In the genomic region with DNA sequence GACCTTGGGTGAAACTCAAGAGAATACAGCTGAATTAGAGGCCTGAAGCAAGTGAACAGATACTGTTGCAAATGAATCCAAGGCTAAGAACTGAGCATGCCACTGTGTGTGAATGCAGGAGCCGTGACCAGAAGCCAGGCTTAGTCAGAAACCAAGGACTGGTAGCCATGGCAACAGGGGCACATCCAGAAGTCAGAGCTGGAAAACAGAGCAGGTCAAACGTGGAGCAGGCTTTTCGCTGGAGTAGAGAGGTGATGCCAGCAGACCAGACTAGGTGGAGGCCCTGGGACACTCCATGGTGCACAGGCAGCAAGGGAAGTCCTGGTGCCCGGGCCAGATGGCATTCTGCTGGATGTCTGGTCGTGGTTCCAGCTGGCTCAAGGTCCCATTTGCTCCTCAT, we compare ENCODE assay signal across 10 cellular contexts.
DNase-seq lines count a peak whose midpoint lies in the region; ATAC-seq and TF ChIP-seq lines count a peak whose summit lies in the region.
"Had no signal": no experiment of that assay in that cellular context is flagged by ENCODE, and none has a peak within 500 bp of the region (broad histone marks: within the 10 kb centered on the region; RNA-seq: fewer than 3 reads in every experiment).

No MANE protein-coding gene starts in this region.

- peaks cover 2% of the 10 kb centered on the region for H3K27me3 Mint-ChIP-seq in glutamatergic neuron (ENCODE audit: unreplicated experiment)
- no peaks in the 10 kb centered on the region for H3K27me3 Mint-ChIP-seq in effector memory CD8-positive, alpha-beta T cell

- H3K4me3 Mint-ChIP-seq in glutamatergic neuron (ENCODE audit: unreplicated experiment), result no peak overlapping the region
- H3K4me3 Mint-ChIP-seq in effector memory CD8-positive, alpha-beta T cell, result no peak overlapping the region

- H3K4me3 ChIP-seq in upper lobe of right lung (no peak overlapping the region), sigmoid colon (no peak overlapping the region)
- H3K4me3 ChIP-seq: BLaER1 treated with 17β-estradiol and CSF1 and Interleukin-3, amounts not matched to agents 10 nM and 100 nM had no signal

- WGBS in sigmoid colon, 2 donors, result 47 to 72% methylated on average over 5 of the region's 5 CpGs

- H3K36me3 ChIP-seq in upper lobe of right lung (no peaks in the 10 kb centered on the region), sigmoid colon (no peaks in the 10 kb centered on the region)
- H3K36me3 ChIP-seq: BLaER1 treated with 17β-estradiol and CSF1 and Interleukin-3, amounts not matched to agents 10 nM and 100 nM had no signal

- TF ChIP-seq POLR2A in sigmoid colon (IDR thresholded peaks at IDR 0.05), result no peak

- H3K27me3 ChIP-seq in upper lobe of right lung (no peaks in the 10 kb centered on the region), sigmoid colon (no peaks in the 10 kb centered on the region)
- H3K27me3 ChIP-seq: BLaER1 treated with 17β-estradiol and CSF1 and Interleukin-3, amounts not matched to agents 10 nM and 100 nM had no signal

- no peaks in the 10 kb centered on the region for H3K9me3 Mint-ChIP-seq in glutamatergic neuron (ENCODE audit: unreplicated experiment)
- peaks cover 2 to 6% of the 10 kb centered on the region in 2 donors for H3K9me3 Mint-ChIP-seq in effector memory CD8-positive, alpha-beta T cell

- H3K27ac ChIP-seq in upper lobe of right lung (no peak overlapping the region), sigmoid colon (no peak overlapping the region)
- H3K27ac ChIP-seq: BLaER1 treated with 17β-estradiol and CSF1 and Interleukin-3, amounts not matched to agents 10 nM and 100 nM; VCaP had no signal

- H3K27ac Mint-ChIP-seq in glutamatergic neuron (ENCODE audit: unreplicated experiment), result no peak overlapping the region
- H3K27ac Mint-ChIP-seq in effector memory CD8-positive, alpha-beta T cell, result no peak overlapping the region

- ATAC-seq in left ventricle myocardium superior (peak; percentile 50), SK-N-SH treated with all-trans-retinoic acid at 6 μM for 48 hours (peak; percentile 100), upper lobe of right lung (no peak), HG03460 (IDR thresholded peaks at IDR 0.05; ENCODE audit: unreplicated experiment) (no peak)
- ATAC-seq in effector memory CD8-positive, alpha-beta T cell (replicated peaks), result no peak

- no peak for TF ChIP-seq EP300 in sigmoid colon (IDR thresholded peaks at IDR 0.05)

- peaks cover 4% of the 10 kb centered on the region for H3K4me1 Mint-ChIP-seq in glutamatergic neuron (ENCODE audit: low read depth, unreplicated experiment)
- no peaks in the 10 kb centered on the region for H3K4me1 Mint-ChIP-seq in effector memory CD8-positive, alpha-beta T cell (ENCODE audit: low read depth in 2 of 2)

- H3K36me3 Mint-ChIP-seq in glutamatergic neuron (ENCODE audit: unreplicated experiment), result no peaks in the 10 kb centered on the region
- H3K36me3 Mint-ChIP-seq in effector memory CD8-positive, alpha-beta T cell (ENCODE audit: insufficient read depth), result no peaks in the 10 kb centered on the region

- intact Hi-C loops in left ventricle myocardium superior (cut with micrococcal nuclease), result no loop called here
- intact Hi-C loops in cardiac septum (cut with DNase I), result no loop called here
- intact Hi-C loops in upper lobe of right lung (cut with DNase I), result no loop called here
- intact Hi-C loops in sigmoid colon (cut with DNase I), result no loop called here

- no peak for DNase-seq in left ventricle myocardium superior
- no peak for DNase-seq in cardiac septum (ENCODE audit: low spot score)
- peak; percentile 26 for DNase-seq in glutamatergic neuron
- DNase-seq in upper lobe of right lung, result peak; percentile 38
- DNase-seq in sigmoid colon, result no peak
- DNase-seq in effector memory CD8-positive, alpha-beta T cell, result no peak

- H3K9me3 ChIP-seq in upper lobe of right lung (no peaks in the 10 kb centered on the region), sigmoid colon (no peaks in the 10 kb centered on the region)

- TF ChIP-seq CTCF in glutamatergic neuron (IDR thresholded peaks at IDR 0.05; ENCODE audit: partially characterized antibody, unreplicated experiment) (no peak), upper lobe of right lung (IDR thresholded peaks at IDR 0.05) (no peak), sigmoid colon (IDR thresholded peaks at IDR 0.05) (no peak)

- H3K4me1 ChIP-seq in upper lobe of right lung (no peaks in the 10 kb centered on the region), sigmoid colon (no peaks in the 10 kb centered on the region)

TF ChIP-seq in SK-N-SH treated with all-trans-retinoic acid at 6 μM for 48 hours, 23 proteins besides CTCF, POLR2A, EP300 and RAD21:
- no peak for TF ChIP-seq CSDC2 (CRISPR knock-in tag; IDR thresholded peaks at IDR 0.05)

Comparison
In these comparisons a context has a peak if more than half of its experiments do, and no peak if none do; other contexts are left out.
1. ATAC-seq: peak in left ventricle myocardium superior (single experiment) and SK-N-SH treated with all-trans-retinoic acid at 6 μM for 48 hours (single experiment); none in upper lobe of right lung (single experiment), HG03460 (single experiment) and effector memory CD8-positive, alpha-beta T cell (single experiment).
2. DNase-seq: peak in glutamatergic neuron (single experiment) and upper lobe of right lung (single experiment); none in left ventricle myocardium superior (single experiment), cardiac septum (single experiment), sigmoid colon (single experiment) and effector memory CD8-positive, alpha-beta T cell (0 of 3).